Comparison of ENCODE assay signal across 12 cellular contexts in the genomic region with DNA sequence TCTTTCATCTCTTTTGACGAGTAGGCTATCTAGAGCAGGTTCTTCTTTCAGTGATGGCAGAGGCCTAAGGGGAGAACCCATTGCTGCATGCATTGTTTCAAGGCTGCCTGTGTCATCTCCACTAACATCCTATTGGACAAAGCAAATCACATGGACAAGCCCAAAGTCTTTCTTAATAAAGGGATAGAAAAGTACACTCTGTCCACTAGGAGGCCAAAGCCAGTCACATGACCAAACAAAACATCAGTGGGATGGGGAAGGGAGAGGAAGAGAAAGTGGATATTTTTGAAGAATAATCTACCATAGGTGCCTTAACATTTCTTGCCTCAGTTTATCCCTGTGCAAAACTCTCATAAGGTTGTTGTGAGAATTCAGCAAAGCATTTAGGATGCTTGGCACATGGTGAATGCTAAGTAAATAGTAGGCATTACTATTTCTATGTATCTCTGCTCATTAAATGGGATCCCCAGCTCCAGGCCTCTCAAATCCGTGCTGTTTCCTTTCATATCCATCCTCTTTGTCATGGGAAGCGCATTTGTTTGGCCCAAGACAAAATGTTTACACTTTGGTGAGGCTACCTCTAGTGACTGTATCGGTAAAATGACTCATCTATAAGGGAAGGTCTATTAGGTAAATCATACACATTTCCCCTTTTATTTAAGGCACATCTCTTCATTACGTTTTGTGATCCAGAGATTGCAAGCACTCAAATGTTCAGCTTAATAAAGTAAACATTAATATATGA. TPM values are rescaled to one million over a fixed set of nuclear protein-coding genes. Genes with fewer than 3 reads are reported as not detected.
DNase-seq lines count a peak whose midpoint lies in the region; ATAC-seq, FAIRE-seq and TF ChIP-seq lines count a peak whose summit lies in the region.
"Had no signal": no experiment of that assay in that cellular context is flagged by ENCODE, and none has a peak within 500 bp of the region (broad histone marks: within the 10 kb centered on the region; RNA-seq: fewer than 3 reads in every experiment).

No MANE protein-coding gene starts in this region.

- no peak overlapping the region for H3K4me3 ChIP-seq in SK-N-SH (ENCODE audit: low read depth in 2 of 2, low read length in 1 of 2)
- H3K4me3 ChIP-seq in pancreas: no peak overlapping the region

- H3K9me3 ChIP-seq in SK-N-SH (no peaks in the 10 kb centered on the region), pancreas (no peaks in the 10 kb centered on the region)

- H3K27ac Mint-ChIP-seq in neural crest cell (ENCODE audit: unreplicated experiment): no peak overlapping the region

- no peaks in the 10 kb centered on the region for H3K79me2 ChIP-seq in SK-N-SH (ENCODE audit: insufficient read depth)

- H4K20me1 ChIP-seq in SK-N-SH (ENCODE audit: insufficient read depth): no peaks in the 10 kb centered on the region

- DNase-seq in SK-N-SH: peak; percentile 22
- no peak for DNase-seq in neural crest cell (ENCODE audit: low read depth, low spot score)
- no peak for DNase-seq in NCI-H146 treated with DMSO at 0.1 percent for 48 hours (lab: John Stamatoyannopoulos, UW; ENCODE audit: unreplicated experiment)
- no peak for DNase-seq in pancreas
- DNase-seq in frontal cortex (ENCODE audit: low spot score in 2 of 2): no peak
- DNase-seq in anterior cingulate cortex (lab: John Stamatoyannopoulos, UW): no peak
- DNase-seq: activated effector memory CD4-positive, alpha-beta T cell treated with Interleukin-2 at 50 U/mL for 16 hours; hippocampal formation had no signal

- intact Hi-C loops in pancreas (cut with DNase I): loop anchor here in 1 of 3 donors (10.0 kb wide), 1 partner anchor 242 kb away; no protein-coding TSS in a partner anchor

- H2AFZ ChIP-seq in SK-N-SH (ENCODE audit: low read depth): no peak overlapping the region

- WGBS in SK-N-SH (ENCODE audit: low lambda C conversion rate): 3% methylated on average over 5 of the region's 5 CpGs
- WGBS in pancreas, 2 donors: 90 to 93% methylated on average over 5 of the region's 5 CpGs

- no peak for TF ChIP-seq RAD21 in SK-N-SH (IDR thresholded peaks at IDR 0.05; ENCODE audit: low read length)

- CTCF ChIA-PET in SK-N-SH (lab: Yijun Ruan, JAX): no interaction called here

- H3F3A ChIP-seq in SK-N-SH (replicated peaks; ENCODE audit: insufficient read depth): no peaks in the 10 kb centered on the region

- H3K36me3 ChIP-seq in SK-N-SH (replicated peaks in 1 of 2; ENCODE audit: control insufficient read depth in 1 of 2, insufficient read depth in 2 of 2, low read length in 1 of 2) (no peaks in the 10 kb centered on the region), pancreas (no peaks in the 10 kb centered on the region)

- peak; percentile 43 for TF ChIP-seq CTCF in SK-N-SH (IDR thresholded peaks at IDR 0.05)
- peak; percentile 47 for TF ChIP-seq CTCF in neural crest cell (conservative IDR thresholded peaks at IDR 0.05)
- TF ChIP-seq CTCF in pancreas (IDR thresholded peaks at IDR 0.05): no peak

- no peaks in the 10 kb centered on the region for H3K27me3 Mint-ChIP-seq in neural crest cell (ENCODE audit: low read depth)

- no peak for FAIRE-seq in pancreas (lab: Jason Lieb, UNC)
- no peak for FAIRE-seq in frontal cortex (lab: Jason Lieb, UNC)
- FAIRE-seq: GM19239, RCC 7860 had no signal

- no peaks in the 10 kb centered on the region for H3K27me3 ChIP-seq in SK-N-SH (ENCODE audit: insufficient read depth)
- H3K27me3 ChIP-seq in pancreas: no peaks in the 10 kb centered on the region

- H3K9me2 ChIP-seq in SK-N-SH: no peaks in the 10 kb centered on the region

- no peak overlapping the region for H3K4me3 Mint-ChIP-seq in neural crest cell

- H3K27ac ChIP-seq in SK-N-SH (ENCODE audit: low read depth in 2 of 2, low read length in 1 of 2) (no peak overlapping the region), pancreas (no peak overlapping the region)

- POLR2A ChIA-PET in SK-N-SH (lab: Yijun Ruan, JAX): interaction anchor here (0.6 kb wide), 1 partner anchor 12 kb away, joined by 6 read pairs; no protein-coding TSS in a partner anchor

- ATAC-seq in GM18868 (IDR thresholded peaks at IDR 0.05; ENCODE audit: unreplicated experiment): peak; percentile 47
- peak; percentile 68 for ATAC-seq in HG03097 (IDR thresholded peaks at IDR 0.05; ENCODE audit: low FRiP score, unreplicated experiment)
- ATAC-seq in pancreas: no peak

- no peak overlapping the region for H3K4me2 ChIP-seq in SK-N-SH

- H3K4me1 ChIP-seq in SK-N-SH (ENCODE audit: control insufficient read depth in 1 of 2, insufficient read depth in 2 of 2, low read depth in 1 of 2, low read length in 1 of 2): no peaks in the 10 kb centered on the region
- no peaks in the 10 kb centered on the region for H3K4me1 ChIP-seq in pancreas

- H3K4me1 Mint-ChIP-seq in neural crest cell: no peaks in the 10 kb centered on the region

- H3K36me3 Mint-ChIP-seq in neural crest cell (ENCODE audit: low read depth): no peaks in the 10 kb centered on the region

- H3K9me3 Mint-ChIP-seq in neural crest cell: no peaks in the 10 kb centered on the region

- no peak for TF ChIP-seq EP300 in SK-N-SH (IDR thresholded peaks at IDR 0.05; ENCODE audit: borderline replicate concordance in 1 of 2, low read depth in 1 of 2, low read length in 1 of 2)

- no peak overlapping the region for H3K9ac ChIP-seq in SK-N-SH

TF ChIP-seq in SK-N-SH, 30 proteins besides CTCF, POLR2A, EP300 and RAD21:
- TF ChIP-seq SMC3 (IDR thresholded peaks at IDR 0.05; ENCODE audit: low read depth, low read length) (no peak), GABPA (IDR thresholded peaks at IDR 0.05; ENCODE audit: low read depth) (no peak)
- TF ChIP-seq, protein P1, sequence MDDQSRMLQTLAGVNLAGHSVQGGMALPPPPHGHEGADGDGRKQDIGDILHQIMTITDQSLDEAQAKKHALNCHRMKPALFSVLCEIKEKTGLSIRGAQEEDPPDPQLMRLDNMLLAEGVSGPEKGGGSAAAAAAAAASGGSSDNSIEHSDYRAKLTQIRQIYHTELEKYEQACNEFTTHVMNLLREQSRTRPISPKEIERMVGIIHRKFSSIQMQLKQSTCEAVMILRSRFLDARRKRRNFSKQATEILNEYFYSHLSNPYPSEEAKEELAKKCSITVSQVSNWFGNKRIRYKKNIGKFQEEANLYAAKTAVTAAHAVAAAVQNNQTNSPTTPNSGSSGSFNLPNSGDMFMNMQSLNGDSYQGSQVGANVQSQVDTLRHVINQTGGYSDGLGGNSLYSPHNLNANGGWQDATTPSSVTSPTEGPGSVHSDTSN (IDR thresholded peaks at IDR 0.05): no peak
- TF ChIP-seq, protein P2, sequence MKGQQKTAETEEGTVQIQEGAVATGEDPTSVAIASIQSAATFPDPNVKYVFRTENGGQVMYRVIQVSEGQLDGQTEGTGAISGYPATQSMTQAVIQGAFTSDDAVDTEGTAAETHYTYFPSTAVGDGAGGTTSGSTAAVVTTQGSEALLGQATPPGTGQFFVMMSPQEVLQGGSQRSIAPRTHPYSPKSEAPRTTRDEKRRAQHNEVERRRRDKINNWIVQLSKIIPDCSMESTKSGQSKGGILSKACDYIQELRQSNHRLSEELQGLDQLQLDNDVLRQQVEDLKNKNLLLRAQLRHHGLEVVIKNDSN (IDR thresholded peaks at IDR 0.05; ENCODE audit: borderline replicate concordance, low read depth): peak; percentile 78

RNA-seq across cellular contexts. Expression of a gene that starts 16.7 kb away (rescaled TPM):
- polyA plus RNA-seq in SK-N-SH (2012; rRNA removed): 0.05 TPM in 2 replicates
- polyA plus RNA-seq in SK-N-SH (2012; cell fraction: cytosol; rRNA removed): 0.08 and 0.10 TPM in 2 replicates
- 0.05 and 0.06 TPM in 2 replicates for polyA plus RNA-seq in SK-N-SH (2012; cell fraction: nucleus; rRNA removed)
- total RNA-seq in neural crest cell: 3.1 and 3.7 TPM in 2 replicates
- total RNA-seq in pancreas: 10 to 100 TPM; 16.2 to 27.3 (median 20.2) TPM
- polyA plus RNA-seq in pancreas: 1 to 10 TPM; 7.7 to 7.9 TPM
- total RNA-seq in frontal cortex: 9.8 TPM

Comparison
In these comparisons a context has a peak if more than half of its experiments do, and no peak if none do; other contexts are left out.
1. ATAC-seq: peak in GM18868 (single experiment) and HG03097 (single experiment); none in pancreas (0 of 4).
2. CTCF ChIP-seq: peak in SK-N-SH (single experiment) and neural crest cell (single experiment); none in pancreas (0 of 4).